In genomic region chr11:32259641-32260081, GRCh38 we compare ENCODE assay signal across 8 cellular contexts.
DNase-seq lines count a peak whose midpoint lies in the region; ATAC-seq, FAIRE-seq and TF ChIP-seq lines count a peak whose summit lies in the region.

No MANE protein-coding gene starts in this region.

- TF ChIP-seq CTCF in GM12878 (IDR thresholded peaks at IDR 0.05 in 2 of 3, conservative IDR thresholded peaks at IDR 0.05 in 1 of 3; ENCODE audit: control insufficient read depth in 2 of 3, extremely low read depth in 1 of 3, insufficient read depth in 1 of 3, low read depth in 3 of 3, low read length in 3 of 3) = no peak
- no peak for TF ChIP-seq CTCF in CD4-positive, alpha-beta T cell (IDR thresholded peaks at IDR 0.05)

- no peak overlapping the region for H3K27ac ChIP-seq in GM12878 (ENCODE audit: control insufficient read depth, insufficient read depth)
- no peak overlapping the region for H3K27ac ChIP-seq in CD4-positive, alpha-beta T cell (ENCODE audit: low read depth, low read length)

- H3K4me2 ChIP-seq in GM12878 (ENCODE audit: control insufficient read depth, insufficient read depth) = no peak overlapping the region

- intact Hi-C loops in GM12878 (cut with micrococcal nuclease; ENCODE audit: unreplicated experiment) = no loop called here
- intact Hi-C loops in CD4-positive, alpha-beta T cell (cut with DNase I, micrococcal nuclease) = no loop called here

- no peak overlapping the region for H3K4me3 Mint-ChIP-seq in CD4-positive, alpha-beta T cell

- no peaks in the 10 kb centered on the region for H3K36me3 ChIP-seq in GM12878 (ENCODE audit: control insufficient read depth in 2 of 2, insufficient read depth in 2 of 2, low read length in 1 of 2)

- no peaks in the 10 kb centered on the region for H3K79me2 ChIP-seq in GM12878 (ENCODE audit: control insufficient read depth, insufficient read depth, low read length)

- H3K4me3 ChIP-seq in GM12878 = no peak overlapping the region

- CTCF ChIA-PET in GM12878 (lab: Yijun Ruan, JAX) = interaction anchor here (0.8 kb wide), 1 partner anchor 29 kb away, joined by 3 read pairs; no protein-coding TSS in a partner anchor
- CTCF ChIA-PET in CD4-positive, alpha-beta T cell (lab: Charles Lee) = no interaction called here

- no peak for TF ChIP-seq RAD21 in GM12878 (IDR thresholded peaks at IDR 0.05; ENCODE audit: insufficient read depth, low read depth, low read length)

- no peak overlapping the region for H3K27ac Mint-ChIP-seq in CD4-positive, alpha-beta T cell

- no peak overlapping the region for H3K9ac ChIP-seq in GM12878 (ENCODE audit: control insufficient read depth, insufficient read depth, low read length)

- FAIRE-seq in GM12892 (lab: Jason Lieb, UNC) = no peak
- peak; percentile 71 for FAIRE-seq in GM12878 (lab: Jason Lieb, UNC)

- WGBS in GM12878 (ENCODE audit: insufficient coverage, insufficient replicate concordance, low lambda C conversion rate, missing lambda C conversion rate) = 7% methylated on average over 3 of the region's 3 CpGs

- H3K36me3 Mint-ChIP-seq in CD4-positive, alpha-beta T cell (ENCODE audit: low read depth) = no peaks in the 10 kb centered on the region

- DNase-seq in GM12892 (ENCODE audit: insufficient read length) (peak; percentile 9), GM12878 (ENCODE audit: low read depth, low spot score) (peak; percentile 62), NCI-H2029 (lab: John Stamatoyannopoulos, UW) (no peak), NCI-H187 treated with DMSO at 0.1 percent for 48 hours (lab: John Stamatoyannopoulos, UW) (no peak), left lobe of liver (ENCODE audit: low spot score) (no peak)
- DNase-seq in CD4-positive, alpha-beta T cell = no peak

- H3K9me3 Mint-ChIP-seq in CD4-positive, alpha-beta T cell = no peaks in the 10 kb centered on the region

- TF ChIP-seq POLR2A in GM12892 (IDR thresholded peaks at IDR 0.05; ENCODE audit: low read depth, low read length) (no peak), GM12878 (IDR thresholded peaks at IDR 0.05; ENCODE audit: low read depth, low read length) (no peak)

- peak; percentile 97 for ATAC-seq in GM21381 (IDR thresholded peaks at IDR 0.05; ENCODE audit: unreplicated experiment)
- ATAC-seq in HG03520 (IDR thresholded peaks at IDR 0.05; ENCODE audit: unreplicated experiment) = peak; percentile 96
- peak; percentile 88 for ATAC-seq in GM12878
- ATAC-seq in left lobe of liver = no peak
- ATAC-seq in CD4-positive, alpha-beta T cell (ENCODE audit: poor library complexity) = no peak

- RAD21 ChIA-PET in GM12878 (lab: Charles Lee; ENCODE audit: unreplicated experiment) = no interaction called here

- TF ChIP-seq EP300 in GM12878 (IDR thresholded peaks at IDR 0.05; ENCODE audit: borderline replicate concordance in 1 of 2, control insufficient read depth in 1 of 2, low read depth in 2 of 2, low read length in 2 of 2) = no peak

- H3K9me3 ChIP-seq in GM12878 (replicated peaks; ENCODE audit: control insufficient read depth, insufficient read depth, low read length) = no peaks in the 10 kb centered on the region
- H3K9me3 ChIP-seq in CD4-positive, alpha-beta T cell (ENCODE audit: control insufficient read depth, low read length) = no peaks in the 10 kb centered on the region

- H3K4me1 Mint-ChIP-seq in CD4-positive, alpha-beta T cell (ENCODE audit: low read depth) = no peaks in the 10 kb centered on the region

- POLR2A ChIA-PET in GM12878 (lab: Charles Lee) = no interaction called here
- POLR2A ChIA-PET in CD4-positive, alpha-beta T cell (lab: Charles Lee) = no interaction called here

- H2AFZ ChIP-seq in GM12878 (ENCODE audit: control insufficient read depth, low read depth, low read length) = no peak overlapping the region; the same call in 1 of the 2 replicates

- SMC1A ChIA-PET in GM12878 (lab: Charles Lee; ENCODE audit: uncharacterized antibody, unreplicated experiment) = interaction anchor here (1.0 to 1.6 kb wide), 3 partner anchors 31 to 1152 kb away, joined by 3 read pairs; no protein-coding TSS in a partner anchor

- H3K27me3 Mint-ChIP-seq in CD4-positive, alpha-beta T cell = peaks cover 31% of the 10 kb centered on the region

- no TSS peak for BruUV-seq in GM12878 (replicated peaks; lab: Mats Ljungman, UMichigan)

- H3K4me1 ChIP-seq in GM12878 (ENCODE audit: control insufficient read depth, insufficient read depth, low read length) = 0 out of 2 replicates have a peak, but pooled peaks cover 4% of the 10 kb centered on the region

- in situ Hi-C loops in GM12878 (cut with MboI) = no loop called here

- no peaks in the 10 kb centered on the region for H4K20me1 ChIP-seq in GM12878 (ENCODE audit: control insufficient read depth, insufficient read depth)

- H3K27me3 ChIP-seq in GM12878 (replicated peaks in 1 of 2; ENCODE audit: control insufficient read depth in 2 of 2, insufficient read depth in 2 of 2, low read length in 1 of 2) = no peaks in the 10 kb centered on the region
- H3K27me3 ChIP-seq in CD4-positive, alpha-beta T cell (ENCODE audit: control insufficient read depth, insufficient read depth, low read length) = peaks cover 4% of the 10 kb centered on the region

TF ChIP-seq in GM12878, 131 proteins besides CTCF, POLR2A, EP300 and RAD21:
- TF ChIP-seq HDGF (IDR thresholded peaks at IDR 0.05) (no peak), TCF12 (IDR thresholded peaks at IDR 0.05; ENCODE audit: low read depth, low read length) (peak; percentile 48; the same call in 1 of the 2 replicates), ETV6 (conservative IDR thresholded peaks at IDR 0.05 in 1 of 2, IDR thresholded peaks at IDR 0.05 in 1 of 2; ENCODE audit: borderline replicate concordance in 1 of 2, low read depth in 1 of 2) (no peak), JUNB (IDR thresholded peaks at IDR 0.05) (peak; percentile 35; the same call in 1 of the 2 replicates), IKZF2 (IDR thresholded peaks at IDR 0.05) (peak in 1 of 2 experiments; percentile 16; a peak in 1 of 4 replicates), RUNX3 (IDR thresholded peaks at IDR 0.05; ENCODE audit: low read length) (0 out of 2 replicates have a peak, but pooled peaks have one; percentile 5), BHLHE40 (IDR thresholded peaks at IDR 0.05; ENCODE audit: borderline replicate concordance in 1 of 2, low read depth in 2 of 2, low read length in 1 of 2) (no peak), SMAD1 (IDR thresholded peaks at IDR 0.05; ENCODE audit: low read depth, partially characterized antibody) (peak; percentile 47)
- TF ChIP-seq, protein P1, sequence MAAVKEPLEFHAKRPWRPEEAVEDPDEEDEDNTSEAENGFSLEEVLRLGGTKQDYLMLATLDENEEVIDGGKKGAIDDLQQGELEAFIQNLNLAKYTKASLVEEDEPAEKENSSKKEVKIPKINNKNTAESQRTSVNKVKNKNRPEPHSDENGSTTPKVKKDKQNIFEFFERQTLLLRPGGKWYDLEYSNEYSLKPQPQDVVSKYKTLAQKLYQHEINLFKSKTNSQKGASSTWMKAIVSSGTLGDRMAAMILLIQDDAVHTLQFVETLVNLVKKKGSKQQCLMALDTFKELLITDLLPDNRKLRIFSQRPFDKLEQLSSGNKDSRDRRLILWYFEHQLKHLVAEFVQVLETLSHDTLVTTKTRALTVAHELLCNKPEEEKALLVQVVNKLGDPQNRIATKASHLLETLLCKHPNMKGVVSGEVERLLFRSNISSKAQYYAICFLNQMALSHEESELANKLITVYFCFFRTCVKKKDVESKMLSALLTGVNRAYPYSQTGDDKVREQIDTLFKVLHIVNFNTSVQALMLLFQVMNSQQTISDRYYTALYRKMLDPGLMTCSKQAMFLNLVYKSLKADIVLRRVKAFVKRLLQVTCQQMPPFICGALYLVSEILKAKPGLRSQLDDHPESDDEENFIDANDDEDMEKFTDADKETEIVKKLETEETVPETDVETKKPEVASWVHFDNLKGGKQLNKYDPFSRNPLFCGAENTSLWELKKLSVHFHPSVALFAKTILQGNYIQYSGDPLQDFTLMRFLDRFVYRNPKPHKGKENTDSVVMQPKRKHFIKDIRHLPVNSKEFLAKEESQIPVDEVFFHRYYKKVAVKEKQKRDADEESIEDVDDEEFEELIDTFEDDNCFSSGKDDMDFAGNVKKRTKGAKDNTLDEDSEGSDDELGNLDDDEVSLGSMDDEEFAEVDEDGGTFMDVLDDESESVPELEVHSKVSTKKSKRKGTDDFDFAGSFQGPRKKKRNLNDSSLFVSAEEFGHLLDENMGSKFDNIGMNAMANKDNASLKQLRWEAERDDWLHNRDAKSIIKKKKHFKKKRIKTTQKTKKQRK (IDR thresholded peaks at IDR 0.05; ENCODE audit: low read depth, low read length) = no peak
TF ChIP-seq in GM12878: peak in this region for 5.

Comparison
In these comparisons a context has a peak if more than half of its experiments do, and no peak if none do; other contexts are left out.
1. DNase-seq: peak in GM12892 (single experiment) and GM12878 (single experiment); none in NCI-H2029 (single experiment), NCI-H187 treated with DMSO at 0.1 percent for 48 hours (single experiment), left lobe of liver (single experiment) and CD4-positive, alpha-beta T cell (0 of 10).
2. ATAC-seq: peak in GM21381 (single experiment), HG03520 (single experiment) and GM12878 (single experiment); none in left lobe of liver (single experiment) and CD4-positive, alpha-beta T cell (single experiment).